In the genomic region with DNA sequence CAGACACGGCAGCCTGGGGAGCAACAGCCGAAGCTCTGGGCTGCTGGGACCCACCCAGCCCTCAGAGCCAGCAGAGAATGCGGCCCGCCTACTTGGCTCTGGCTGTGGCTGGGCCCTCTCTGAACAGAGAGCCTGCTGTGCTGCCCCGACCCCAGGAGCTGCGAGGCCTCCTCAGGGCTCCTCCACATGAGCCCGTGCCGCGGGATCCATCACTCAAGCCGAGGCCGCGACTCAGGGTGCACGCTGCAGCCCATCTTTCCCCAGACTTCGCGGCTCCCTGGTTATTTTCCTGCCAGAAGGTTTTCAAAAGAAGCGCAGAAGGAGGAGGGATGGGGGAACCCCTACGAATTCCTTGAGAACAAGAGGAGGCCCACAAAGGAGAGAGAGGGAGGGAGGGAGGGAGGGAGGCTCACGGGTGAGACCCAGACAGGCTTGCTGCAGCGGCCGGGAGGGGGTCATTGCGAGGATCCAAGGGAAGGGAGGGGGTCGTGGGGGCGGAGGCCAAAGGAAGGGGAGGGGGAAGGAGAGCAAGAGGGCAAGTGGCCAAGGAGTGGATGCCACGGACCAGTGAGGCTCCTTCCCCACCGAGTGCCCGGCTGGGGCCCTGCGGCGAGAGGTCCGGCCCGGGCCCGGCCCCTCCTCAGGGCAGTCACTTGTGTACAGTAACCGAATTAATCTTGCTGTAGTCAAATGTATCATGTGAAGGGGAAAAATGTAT, we compare ENCODE assay signal across 21 cellular contexts.
DNase-seq lines count a peak whose midpoint lies in the region; TF ChIP-seq lines count a peak whose summit lies in the region.
"Had no signal": no experiment of that assay in that cellular context is flagged by ENCODE, and none has a peak within 500 bp of the region (broad histone marks: within the 10 kb centered on the region; RNA-seq: fewer than 3 reads in every experiment).

No MANE protein-coding gene starts in this region.

- H3K27ac ChIP-seq in HEK293 (ENCODE audit: extremely low read depth, low read depth, low read length) (no peak overlapping the region), iPS-18a (ENCODE audit: low read length) (no peak overlapping the region), prostate gland (peak overlapping the region; percentile 46 to 89)
- H3K27ac ChIP-seq: epithelial cell of prostate, upper lobe of right lung had no signal

- H3K9me3 ChIP-seq in HEK293 (ENCODE audit: control insufficient read depth, insufficient read depth, low read depth, low read length) = no peaks in the 10 kb centered on the region
- no peaks in the 10 kb centered on the region for H3K9me3 ChIP-seq in iPS-18a (ENCODE audit: control insufficient read depth, low read depth, low read length)
- no peaks in the 10 kb centered on the region for H3K9me3 ChIP-seq in prostate gland
- H3K9me3 ChIP-seq: upper lobe of right lung had no signal

- intact Hi-C loops in prostate gland (cut with DNase I) = no loop called here

- WGBS in prostate gland = 65% methylated on average over 32 of the region's 32 CpGs

- H3K4me3 ChIP-seq in HEK293 (ENCODE audit: low read depth, low read length) = no peak overlapping the region
- H3K4me3 ChIP-seq in iPS-18a (ENCODE audit: low read length) = peak overlapping the region; percentile 59
- H3K4me3 ChIP-seq in prostate gland = no peak overlapping the region
- H3K4me3 ChIP-seq: K562, smooth muscle cell, upper lobe of right lung had no signal

- CTCF ChIA-PET in HEK293 (lab: Yijun Ruan, JAX) = no interaction called here

- H3K27me3 ChIP-seq in iPS-18a (ENCODE audit: control insufficient read depth, insufficient read depth, low read length) = peaks cover 43% of the 10 kb centered on the region
- H3K27me3 ChIP-seq in prostate gland (replicated peaks; ENCODE audit: insufficient read depth) = no peaks in the 10 kb centered on the region
- H3K27me3 ChIP-seq: upper lobe of right lung had no signal

- H3K36me3 ChIP-seq in HEK293 (ENCODE audit: control insufficient read depth in 2 of 2, insufficient read depth in 1 of 2, low read length in 2 of 2) = peaks cover 0 to 44% of the 10 kb centered on the region in 2 experiments; a peak in 1 of 3 replicates
- H3K36me3 ChIP-seq in iPS-18a (ENCODE audit: control insufficient read depth, low read depth, low read length) = no peaks in the 10 kb centered on the region
- H3K36me3 ChIP-seq in prostate gland = peaks cover 25 to 27% of the 10 kb centered on the region in 2 donors

- DNase-seq in astrocyte of the hippocampus (ENCODE audit: low read depth, low spot score) (peak; percentile 33), prostate gland (ENCODE audit: low spot score) (no peak), NCI-H1417 (lab: John Stamatoyannopoulos, UW) (no peak), NCI-H748 treated with DMSO at 0.1 percent for 48 hours (lab: John Stamatoyannopoulos, UW) (no peak), UCSD-AML1 (lab: John Stamatoyannopoulos, UW; ENCODE audit: unreplicated experiment) (no peak), DMS153 (lab: John Stamatoyannopoulos, UW) (no peak)
- DNase-seq: activated CD4-positive, alpha-beta T cell treated with anti-CD3 and anti-CD28 coated beads for 4 hours; activated naive CD8-positive, alpha-beta T cell treated with anti-CD3 and anti-CD28 coated beads, Interleukin-2, amount 50 U/mL, for 24 hours; activated T-cell treated with anti-CD3 and anti-CD28 coated beads, Interleukin-2, amount 50 U/mL, for 1 hour; glutamatergic neuron; left cardiac atrium; NCI-H1105; NCI-H1930; PC-3; stimulated activated CD4-positive, alpha-beta T cell treated with anti-CD3 and anti-CD28 coated beads, Interleukin-1b, Interleukin-23, amount 100 ng/mL, for 48 hours; upper lobe of right lung had no signal

- TF ChIP-seq CTCF in HEK293 (tag by site-specific recombination; IDR thresholded peaks at IDR 0.05) = no peak
- no peak for TF ChIP-seq CTCF in prostate gland (IDR thresholded peaks at IDR 0.05)

- H3K4me1 ChIP-seq in HEK293 (ENCODE audit: control insufficient read depth, insufficient read depth, low read length) (no peaks in the 10 kb centered on the region), iPS-18a (ENCODE audit: control insufficient read depth, low read depth, low read length) (peaks cover 21% of the 10 kb centered on the region), prostate gland (replicated peaks) (peaks cover 16% of the 10 kb centered on the region)

- no peak for TF ChIP-seq POLR2A in prostate gland (IDR thresholded peaks at IDR 0.05)

- POLR2A ChIA-PET in HEK293 (lab: Yijun Ruan, JAX) = no interaction called here

- H3K9ac ChIP-seq in iPS-18a (ENCODE audit: low read length) = no peak overlapping the region

TF ChIP-seq in HEK293, 187 proteins besides CTCF, POLR2A, EP300 and RAD21:
- no peak for TF ChIP-seq REPIN1 (tag by site-specific recombination; IDR thresholded peaks at IDR 0.05; ENCODE audit: low read depth)
- TF ChIP-seq ZIC2 (tag by site-specific recombination; IDR thresholded peaks at IDR 0.05) = peak; percentile 82

Comparison
In these comparisons a context has a peak if more than half of its experiments do, and no peak if none do; other contexts are left out.
1. H3K27ac ChIP-seq: peak in prostate gland (2 of 2); none in HEK293 (single experiment) and iPS-18a (single experiment).